ENCODE assay signal across 20 cellular contexts in genomic region chrX:56787734-56788152, GRCh38. TPM values are rescaled to one million over a fixed set of nuclear protein-coding genes. Genes with fewer than 3 reads are reported as not detected.
DNase-seq lines count a peak whose midpoint lies in the region; ATAC-seq and TF ChIP-seq lines count a peak whose summit lies in the region.
"Had no signal": no experiment of that assay in that cellular context is flagged by ENCODE, and none has a peak within 500 bp of the region (broad histone marks: within the 10 kb centered on the region; RNA-seq: fewer than 3 reads in every experiment).

No MANE protein-coding gene starts in this region.

- H3K9me3 ChIP-seq in heart right ventricle (no peaks in the 10 kb centered on the region), upper lobe of right lung (no peaks in the 10 kb centered on the region)
- H3K9me3 ChIP-seq: BE2C, MG63, SJSA1 had no signal

- intact Hi-C loops in cardiac septum (cut with DNase I) (no loop called here), heart right ventricle (cut with DNase I) (no loop called here), posterior vena cava (cut with DNase I) (no loop called here), upper lobe of right lung (cut with DNase I) (no loop called here)

- ATAC-seq in heart right ventricle (no peak), upper lobe of right lung (no peak), HG03139 (IDR thresholded peaks at IDR 0.05; ENCODE audit: unreplicated experiment) (no peak)
- ATAC-seq: Panc1 had no signal

- H3K27me3 ChIP-seq in heart right ventricle (no peaks in the 10 kb centered on the region), upper lobe of right lung (no peaks in the 10 kb centered on the region)
- H3K27me3 ChIP-seq: BE2C, MG63, SJSA1 had no signal

- H3K27ac ChIP-seq in heart right ventricle (no peak overlapping the region), coronary artery (no peak overlapping the region), upper lobe of right lung (no peak overlapping the region)
- H3K27ac ChIP-seq: SJSA1 had no signal

- H3K36me3 ChIP-seq in heart right ventricle: peaks cover 0 to 9% (median 0%) of the 10 kb centered on the region in 9 donors
- H3K36me3 ChIP-seq in upper lobe of right lung: no peaks in the 10 kb centered on the region
- H3K36me3 ChIP-seq: BE2C, MG63, SJSA1 had no signal

- H3K4me3 ChIP-seq in heart right ventricle: no peak overlapping the region
- no peak overlapping the region for H3K4me3 ChIP-seq in coronary artery
- no peak overlapping the region for H3K4me3 ChIP-seq in upper lobe of right lung
- H3K4me3 ChIP-seq: MG63, SJSA1 had no signal

- TF ChIP-seq CTCF in heart right ventricle (IDR thresholded peaks at IDR 0.05) (no peak), coronary artery (IDR thresholded peaks at IDR 0.05) (no peak), upper lobe of right lung (IDR thresholded peaks at IDR 0.05) (no peak)

- WGBS in heart right ventricle, 2 donors: 86 to 94% methylated on average over 5 of the region's 5 CpGs

- H3K4me1 ChIP-seq in heart right ventricle (peaks cover 0 to 26% (median 0%) of the 10 kb centered on the region in 9 donors), upper lobe of right lung (no peaks in the 10 kb centered on the region)
- H3K4me1 ChIP-seq: BE2C, SJSA1 had no signal

- DNase-seq in cardiac septum (ENCODE audit: low spot score): peak; percentile 58
- no peak for DNase-seq in heart right ventricle
- peak; percentile 53 for DNase-seq in coronary artery (ENCODE audit: low spot score)
- peak; percentile 61 for DNase-seq in posterior vena cava (ENCODE audit: low spot score)
- DNase-seq in upper lobe of right lung: peak; percentile 16
- DNase-seq in NCI-H2081 (lab: John Stamatoyannopoulos, UW): no peak
- no peak for DNase-seq in NCI-H510A (lab: John Stamatoyannopoulos, UW)
- DNase-seq: BE2C; CD8-positive, alpha-beta memory T cell; H7; MG63; NCI-H1048; NCI-H146; NCI-H2029 treated with DMSO at 0.1 percent for 48 hours; NCI-H2171 treated with DMSO at 0.1 percent for 48 hours; NCI-H446; NCI-H69 had no signal

RNA-seq across cellular contexts. Expression of gene NBDY, which starts 58.7 kb away (rescaled TPM):
- total RNA-seq in cardiac septum (29.9 TPM), heart right ventricle (10 to 100 TPM; 14.7 to 36.7 (median 25.7) TPM), posterior vena cava (10 to 100 TPM; 30.4 to 37.8 TPM), upper lobe of right lung (30.7 TPM)
- 10 to 100 TPM; 11.4 to 29.1 TPM for polyA plus RNA-seq in heart right ventricle

Comparison
In these comparisons a context has a peak if more than half of its experiments do, and no peak if none do; other contexts are left out.
1. DNase-seq: peak in cardiac septum (single experiment), coronary artery (single experiment), posterior vena cava (single experiment) and upper lobe of right lung (single experiment); none in heart right ventricle (0 of 2), NCI-H2081 (0 of 2) and NCI-H510A (single experiment).